Comparison of ENCODE assay signal across 18 cellular contexts in the genomic region with DNA sequence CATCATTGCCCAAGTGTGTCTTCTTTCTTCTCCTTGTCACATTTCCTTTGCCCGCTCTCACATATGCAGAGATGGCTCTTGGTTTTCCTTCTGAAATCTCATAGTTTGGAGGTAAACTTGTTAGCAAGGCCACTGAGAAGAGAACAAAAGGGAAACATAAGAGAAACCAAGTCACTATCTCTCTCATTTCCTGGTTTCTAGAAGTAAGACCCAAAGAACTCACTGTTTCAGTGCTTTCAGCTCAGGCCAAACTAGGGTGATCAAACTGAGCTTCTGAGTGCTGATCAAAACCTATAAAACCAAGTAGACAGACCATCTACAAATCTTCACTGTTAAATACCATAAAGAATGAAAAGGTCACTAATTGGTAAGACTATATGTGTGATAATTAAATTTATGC.
DNase-seq lines count a peak whose midpoint lies in the region; ATAC-seq, FAIRE-seq and TF ChIP-seq lines count a peak whose summit lies in the region.
"Had no signal": no experiment of that assay in that cellular context is flagged by ENCODE, and none has a peak within 500 bp of the region (broad histone marks: within the 10 kb centered on the region; RNA-seq: fewer than 3 reads in every experiment).

No MANE protein-coding gene starts in this region.

- peaks cover 8% of the 10 kb centered on the region for H3K4me1 ChIP-seq in CD8-positive, alpha-beta T cell (ENCODE audit: insufficient read depth, low read length)
- peaks cover 0 to 32% (median 22%) of the 10 kb centered on the region in 9 donors for H3K4me1 ChIP-seq in heart right ventricle
- H3K4me1 ChIP-seq: BLaER1 had no signal

- no peak for DNase-seq in CD8-positive, alpha-beta T cell
- DNase-seq in GM19239 (ENCODE audit: insufficient read length, low spot score) (no peak), activated B cell treated with CpG ODN at 0.5 μM for 24 hours (no peak), naive B cell (no peak), heart right ventricle (no peak)
- DNase-seq: Calu3; CD4-positive, alpha-beta memory T cell; NCI-H1105; NCI-H146; NCI-H510A treated with DMSO at 0.1 percent for 48 hours; NCI-H82; OCI-M1; Right ventricle myocardium superior had no signal

- POLR2A ChIA-PET in CD8-positive, alpha-beta T cell (lab: Charles Lee), result interaction anchor here (1.3 kb wide), 1 partner anchor 17 kb away, joined by 7 read pairs; no protein-coding TSS in a partner anchor
- POLR2A ChIA-PET in activated B cell treated with CpG ODN at 0.5 μM for 24 hours (lab: Charles Lee), result interaction anchor here (1.1 kb wide), 3 partner anchors 23 to 277 kb away, joined by 3 to 4 read pairs (median 3); a partner anchor contains a TSS

- H3K27ac Mint-ChIP-seq in CD8-positive, alpha-beta T cell, result peak overlapping the region; percentile 5
- peak overlapping the region; percentile 79 for H3K27ac Mint-ChIP-seq in activated B cell treated with CpG ODN at 0.5 μM for 24 hours
- H3K27ac Mint-ChIP-seq in naive B cell, result peak overlapping the region in 4 of 6 donors; percentile 0 to 60 (median 24)
- H3K27ac Mint-ChIP-seq: CD4-positive, alpha-beta memory T cell; IgD-negative memory B cell had no signal

- H3K27ac ChIP-seq in CD8-positive, alpha-beta T cell (ENCODE audit: low read depth, low read length), result no peak overlapping the region
- H3K27ac ChIP-seq in heart right ventricle, result no peak overlapping the region
- H3K27ac ChIP-seq: BLaER1 had no signal

- no peak for TF ChIP-seq CTCF in CD8-positive, alpha-beta T cell (IDR thresholded peaks at IDR 0.05)
- TF ChIP-seq CTCF in activated B cell treated with CpG ODN at 0.5 μM for 24 hours (IDR thresholded peaks at IDR 0.05), result no peak
- no peak for TF ChIP-seq CTCF in heart right ventricle (IDR thresholded peaks at IDR 0.05)

- peaks cover 19% of the 10 kb centered on the region for H3K4me1 Mint-ChIP-seq in CD8-positive, alpha-beta T cell (ENCODE audit: low read depth)
- H3K4me1 Mint-ChIP-seq in activated B cell treated with CpG ODN at 0.5 μM for 24 hours (peaks cover 63% of the 10 kb centered on the region), naive B cell (peaks cover 31 to 63% (median 55%) of the 10 kb centered on the region in 3 donors)

- no peak overlapping the region for H3K4me3 Mint-ChIP-seq in CD8-positive, alpha-beta T cell
- H3K4me3 Mint-ChIP-seq in activated B cell treated with CpG ODN at 0.5 μM for 24 hours (no peak overlapping the region), naive B cell (no peak overlapping the region)
- H3K4me3 Mint-ChIP-seq: CD4-positive, alpha-beta memory T cell; IgD-negative memory B cell had no signal

- intact Hi-C loops in CD8-positive, alpha-beta T cell (cut with DNase I, micrococcal nuclease), result no loop called here
- intact Hi-C loops in activated B cell treated with CpG ODN at 0.5 μM for 24 hours (cut with micrococcal nuclease), result loop anchor here (1.0 kb wide), 1 partner anchor 11 kb away; no protein-coding TSS in a partner anchor
- intact Hi-C loops in heart right ventricle (cut with DNase I), result no loop called here

- H3K36me3 ChIP-seq in CD8-positive, alpha-beta T cell (ENCODE audit: insufficient read depth, low read length), result no peaks in the 10 kb centered on the region
- H3K36me3 ChIP-seq in heart right ventricle, result no peaks in the 10 kb centered on the region
- H3K36me3 ChIP-seq: BLaER1 had no signal

- no peaks in the 10 kb centered on the region for H3K36me3 Mint-ChIP-seq in CD8-positive, alpha-beta T cell
- no peaks in the 10 kb centered on the region for H3K36me3 Mint-ChIP-seq in activated B cell treated with CpG ODN at 0.5 μM for 24 hours (ENCODE audit: low read depth)
- H3K36me3 Mint-ChIP-seq in naive B cell, result no peaks in the 10 kb centered on the region
- H3K36me3 Mint-ChIP-seq: CD4-positive, alpha-beta memory T cell had no signal

- no peaks in the 10 kb centered on the region for H3K9me3 ChIP-seq in CD8-positive, alpha-beta T cell (ENCODE audit: low read length)
- no peaks in the 10 kb centered on the region for H3K9me3 ChIP-seq in heart right ventricle
- H3K9me3 ChIP-seq: BLaER1 had no signal

- no peak overlapping the region for H3K4me3 ChIP-seq in CD8-positive, alpha-beta T cell (ENCODE audit: low read depth, low read length)
- H3K4me3 ChIP-seq in heart right ventricle, result no peak overlapping the region
- H3K4me3 ChIP-seq: BLaER1 had no signal

- no peak for ATAC-seq in CD8-positive, alpha-beta T cell
- ATAC-seq in activated B cell treated with CpG ODN at 0.5 μM for 24 hours (ENCODE audit: low read depth) (no peak), naive B cell (ENCODE audit: low read depth in 2 of 2) (no peak), heart right ventricle (no peak), GM21526 (IDR thresholded peaks at IDR 0.05; ENCODE audit: low FRiP score, unreplicated experiment) (no peak), HG02623 (IDR thresholded peaks at IDR 0.05; ENCODE audit: unreplicated experiment) (no peak)

- FAIRE-seq in GM19239 (lab: Jason Lieb, UNC), result peak; percentile 79
- FAIRE-seq: H54 had no signal

- no peaks in the 10 kb centered on the region for H3K9me3 Mint-ChIP-seq in CD8-positive, alpha-beta T cell
- H3K9me3 Mint-ChIP-seq in activated B cell treated with CpG ODN at 0.5 μM for 24 hours (no peaks in the 10 kb centered on the region), naive B cell (peaks cover 0 to 5% (median 0%) of the 10 kb centered on the region in 7 donors)

- H3K27me3 ChIP-seq in CD8-positive, alpha-beta T cell (ENCODE audit: insufficient read depth, low read length), result no peaks in the 10 kb centered on the region
- H3K27me3 ChIP-seq in heart right ventricle, result no peaks in the 10 kb centered on the region
- H3K27me3 ChIP-seq: BLaER1 had no signal

- 95 to 100% methylated on average over 1 of the region's 1 CpG for WGBS in heart right ventricle, 2 donors

- CTCF ChIA-PET in CD8-positive, alpha-beta T cell (lab: Charles Lee), result interaction anchor here (0.6 to 2.5 kb wide), 2 partner anchors 8 to 13 kb away, joined by 3 to 11 read pairs; no protein-coding TSS in a partner anchor
- CTCF ChIA-PET in activated B cell treated with CpG ODN at 0.5 μM for 24 hours (lab: Charles Lee), result interaction anchor here (0.6 kb wide), 1 partner anchor 1039 kb away, joined by 3 read pairs; no protein-coding TSS in a partner anchor

- no peaks in the 10 kb centered on the region for H3K27me3 Mint-ChIP-seq in CD8-positive, alpha-beta T cell (ENCODE audit: low read depth)
- H3K27me3 Mint-ChIP-seq in activated B cell treated with CpG ODN at 0.5 μM for 24 hours (no peaks in the 10 kb centered on the region), naive B cell (no peaks in the 10 kb centered on the region)
- H3K27me3 Mint-ChIP-seq: CD4-positive, alpha-beta memory T cell; IgD-negative memory B cell had no signal

Comparison
In these comparisons a context has a peak if more than half of its experiments do, and no peak if none do; other contexts are left out.
1. H3K27ac Mint-ChIP-seq: peak in every context shown above with its lines; median percentile 79 in activated B cell treated with CpG ODN at 0.5 μM for 24 hours; 24 in naive B cell; 5 in CD8-positive, alpha-beta T cell.